ENCODE assay signal across 1 cellular context in the genomic region with DNA sequence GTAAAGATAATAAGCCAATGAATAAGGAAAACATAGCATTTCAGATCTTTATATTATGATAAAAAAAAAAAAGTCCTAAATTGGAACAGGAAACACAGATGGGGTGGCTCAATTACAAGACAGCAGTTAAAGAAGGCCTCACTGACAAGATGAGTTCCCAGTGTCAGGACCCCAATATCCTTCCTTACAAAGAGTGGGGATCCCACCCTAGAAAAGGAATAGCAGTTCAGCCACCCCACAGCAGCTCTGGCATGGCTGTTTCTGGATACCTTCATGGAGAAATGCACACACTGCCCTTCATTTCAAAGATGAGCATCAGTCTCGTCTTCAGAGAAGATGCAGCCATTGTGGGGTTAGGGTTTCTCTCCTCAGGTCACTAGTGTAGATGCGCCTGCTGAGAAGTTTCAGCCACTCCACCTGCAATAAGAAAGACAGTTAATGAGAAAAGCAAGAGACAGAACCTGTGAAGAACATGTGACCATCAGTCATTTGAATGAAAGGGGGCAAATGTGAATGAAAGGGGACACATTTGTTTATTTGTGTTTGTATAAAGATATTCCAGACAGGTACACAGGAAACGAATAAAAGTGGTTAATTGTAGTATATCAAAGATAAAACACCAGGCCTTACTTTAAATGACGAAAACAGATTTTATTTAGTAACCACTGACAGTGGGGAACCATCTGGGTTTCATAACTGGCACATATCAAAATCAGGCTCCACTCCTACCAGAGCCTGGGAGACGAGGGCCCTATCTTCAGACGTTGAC.
A peak's percentile ranks its signal among the peaks of the same experiment; 100 is the strongest.
TF ChIP-seq lines count a peak whose summit lies in the region.

No MANE protein-coding gene starts in this region.

TF ChIP-seq in K562, 482 proteins besides CTCF, POLR2A, EP300 and RAD21 (continued from another document):
- 0 out of 4 replicates have a peak, but pooled peaks of 1 of the 2 experiments have one; percentile 48 for TF ChIP-seq BCLAF1 (IDR thresholded peaks at IDR 0.05; ENCODE audit: borderline replicate concordance in 1 of 2, control insufficient read depth in 1 of 2, low read depth in 2 of 2, low read length in 1 of 2)
- peak; percentile 42; the same call in 1 of the 2 replicates for TF ChIP-seq MXI1 (IDR thresholded peaks at IDR 0.05; ENCODE audit: low read depth, low read length)
- peak; percentile 99 for TF ChIP-seq RBM39 (optimal IDR thresholded peaks at IDR 0.05; ENCODE audit: low read depth, low read length)
- TF ChIP-seq U2AF1 (optimal IDR thresholded peaks at IDR 0.05; ENCODE audit: low read depth, low read length) = peak; percentile 22
- TF ChIP-seq CGGBP1 (CRISPR knock-in tag; IDR thresholded peaks at IDR 0.05) = peak; percentile 58
- no peak for TF ChIP-seq MNT (conservative IDR thresholded peaks at IDR 0.05)
- TF ChIP-seq RB1 (IDR thresholded peaks at IDR 0.05; ENCODE audit: low read depth) = no peak
- TF ChIP-seq POLR2AphosphoS5 (IDR thresholded peaks at IDR 0.05; ENCODE audit: control insufficient read depth, insufficient read depth, low read depth, low read length) = peak; percentile 91
- 0 out of 4 replicates have a peak, but pooled peaks of 1 of the 2 experiments have one; percentile 47 for TF ChIP-seq TBL1XR1 (IDR thresholded peaks at IDR 0.05; ENCODE audit: low read length in 2 of 2)
